Comparison of ENCODE assay signal across 13 cellular contexts in the genomic region with DNA sequence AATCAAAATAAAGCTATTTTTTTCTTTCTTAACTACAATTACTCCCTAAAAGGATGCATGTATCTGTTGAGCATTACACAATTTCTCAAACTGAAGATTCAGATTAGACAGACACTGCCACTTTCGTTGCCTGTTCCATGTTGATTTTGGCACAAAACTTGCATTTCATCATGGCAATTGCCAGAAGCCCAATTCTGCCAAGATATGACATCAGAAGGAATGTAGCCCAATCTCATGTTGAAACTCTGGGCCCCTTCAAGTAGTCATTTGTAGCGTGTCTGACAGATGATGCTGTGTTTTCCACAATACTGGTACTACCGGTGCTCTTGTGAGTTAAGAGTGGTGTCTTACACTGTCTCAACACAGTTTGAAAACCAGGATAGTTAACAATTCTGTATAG.
DNase-seq lines count a peak whose midpoint lies in the region; ATAC-seq, FAIRE-seq and TF ChIP-seq lines count a peak whose summit lies in the region.
"Had no signal": no experiment of that assay in that cellular context is flagged by ENCODE, and none has a peak within 500 bp of the region (broad histone marks: within the 10 kb centered on the region; RNA-seq: fewer than 3 reads in every experiment).

No MANE protein-coding gene starts in this region.

- peak; percentile 66 for ATAC-seq in left lobe of liver
- ATAC-seq: natural killer cell treated with Interleukin-12 subunit alpha and Interleukin-12 subunit beta and Interleukin-15 and Interleukin-18, amount 100 ng/mL, for 72 hours; stimulated activated effector memory CD8-positive, alpha-beta T cell treated with anti-CD3 and anti-CD28 coated beads, Interleukin-12 subunit alpha, Interleukin-12 subunit beta, amount 100 ng/mL, for 72 hours had no signal

- peaks cover 3 to 6% (median 5%) of the 10 kb centered on the region in 3 donors for H3K4me1 ChIP-seq in skeletal muscle tissue (ENCODE audit: control insufficient read depth in 3 of 3, insufficient read depth in 3 of 3, low read length in 3 of 3)

- H3K27me3 ChIP-seq in bronchial epithelial cell (ENCODE audit: control insufficient read depth, insufficient read depth, low read length): no peaks in the 10 kb centered on the region
- H3K27me3 ChIP-seq in skeletal muscle tissue (ENCODE audit: control insufficient read depth in 3 of 3, insufficient read depth in 3 of 3, low read length in 3 of 3): no peaks in the 10 kb centered on the region
- no peaks in the 10 kb centered on the region for H3K27me3 ChIP-seq in H7 (ENCODE audit: control insufficient read depth, insufficient read depth, low read length)

- H3K4me3 ChIP-seq in bronchial epithelial cell (ENCODE audit: low read depth, low read length) (no peak overlapping the region), skeletal muscle tissue (ENCODE audit: low read length in 3 of 3) (no peak overlapping the region), H7 (ENCODE audit: insufficient read depth, low read depth, low read length) (no peak overlapping the region)

- FAIRE-seq in HTR-8/SVneo (lab: Jason Lieb, UNC): peak; percentile 62
- FAIRE-seq in bronchial epithelial cell (lab: Jason Lieb, UNC): no peak

- no peak for TF ChIP-seq CTCF in bronchial epithelial cell (IDR thresholded peaks at IDR 0.05; ENCODE audit: insufficient read depth, low read length, severe bottlenecking)

- no peaks in the 10 kb centered on the region for H3K36me3 ChIP-seq in bronchial epithelial cell (ENCODE audit: control insufficient read depth, insufficient read depth, low read length)
- H3K36me3 ChIP-seq in skeletal muscle tissue (ENCODE audit: control insufficient read depth in 3 of 3, insufficient read depth in 3 of 3, low read length in 3 of 3): no peaks in the 10 kb centered on the region
- H3K36me3 ChIP-seq in H7 (replicated peaks; ENCODE audit: control insufficient read depth, insufficient read depth, low read length): no peaks in the 10 kb centered on the region

- H3K9ac ChIP-seq in skeletal muscle tissue (ENCODE audit: low read depth in 1 of 3, low read length in 3 of 3): no peak overlapping the region

- no peak for DNase-seq in HTR-8/SVneo (ENCODE audit: insufficient read length, low spot score)
- peak; percentile 8 for DNase-seq in bronchial epithelial cell (ENCODE audit: low read depth)
- DNase-seq in left lobe of liver (ENCODE audit: low spot score): no peak
- no peak for DNase-seq in AG20443 (ENCODE audit: low spot score)
- no peak for DNase-seq in H7
- no peak for DNase-seq in NCI-H510A treated with DMSO at 0.1 percent for 48 hours (lab: John Stamatoyannopoulos, UW)
- DNase-seq in NCI-H82 (lab: John Stamatoyannopoulos, UW): no peak
- DNase-seq: DMS79; kidney glomerular epithelial cell; NK-92 treated with Interleukin-12 subunit alpha and Interleukin-12 subunit beta, amount 100 ng/mL, for 24 hours had no signal

- H3K27ac ChIP-seq in skeletal muscle tissue (ENCODE audit: low read depth, low read length): peak overlapping the region; percentile 70

- no peaks in the 10 kb centered on the region for H3K9me3 ChIP-seq in skeletal muscle tissue (ENCODE audit: control insufficient read depth in 3 of 3, low read length in 3 of 3)
